ENCODE assay signal across 31 cellular contexts in the genomic region with DNA sequence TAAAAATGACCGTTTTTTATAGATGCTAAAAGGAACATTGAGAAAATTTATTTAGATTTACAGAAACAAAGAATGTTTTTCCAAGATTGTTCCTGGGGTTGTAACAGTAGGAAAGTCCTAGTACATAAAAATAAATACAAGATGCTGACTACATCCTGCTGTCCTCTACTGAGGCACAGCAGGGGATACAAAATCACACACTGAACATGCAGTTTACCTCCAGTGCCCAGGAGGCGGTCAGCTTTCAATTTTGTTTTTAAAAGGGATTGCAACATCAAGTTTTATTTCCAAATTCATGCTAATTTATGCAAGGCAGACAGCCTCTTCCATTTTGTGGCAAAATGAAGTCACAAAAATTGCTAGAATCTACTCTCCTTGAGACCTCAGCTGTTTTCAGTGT. TPM values are rescaled to one million over a fixed set of nuclear protein-coding genes. Genes with fewer than 3 reads are reported as not detected.
"Had no signal": no experiment of that assay in that cellular context is flagged by ENCODE, and none has a peak within 500 bp of the region (broad histone marks: within the 10 kb centered on the region; RNA-seq: fewer than 3 reads in every experiment).

No MANE protein-coding gene starts in this region.

- H3K27me3 Mint-ChIP-seq: activated CD4-positive, alpha-beta memory T cell treated with anti-CD3 and anti-CD28 coated beads for 36 hours; activated CD4-positive, alpha-beta T cell treated with anti-CD3 and anti-CD28 coated beads, Interleukin-2, amount 10 ng/mL, durations not matched to agents 24 days and 14 days; activated naive CD8-positive, alpha-beta T cell treated with anti-CD3 and anti-CD28 coated beads, Interleukin-2, amount 10 ng/mL, durations not matched to agents 7 days and 5 days; dendritic cell treated with granulocyte-macrophage colony-stimulating factor and Interleukin-4, amounts not matched to agents 40 ng/mL and 50 ng/mL, for 4 days; natural killer cell treated with Interleukin-12 subunit alpha and Interleukin-12 subunit beta and Interleukin-15 and Interleukin-18, amount 100 ng/mL, for 72 hours; T-helper 17 cell had no signal

- H3K36me3 ChIP-seq: cardiac muscle cell, esophagus muscularis mucosa, heart right ventricle, lower lobe of right lung, right atrium auricular region, transverse colon had no signal

- H3K9me3 Mint-ChIP-seq: activated CD4-positive, alpha-beta memory T cell treated with anti-CD3 and anti-CD28 coated beads for 36 hours; activated CD4-positive, alpha-beta T cell treated with anti-CD3 and anti-CD28 coated beads, Interleukin-2, amount 10 ng/mL, durations not matched to agents 24 days and 14 days; activated T-helper 1 cell treated with anti-CD3 and anti-CD28 coated beads, Interleukin-12 subunit alpha, Interleukin-12 subunit beta, Interleukin-2, Interleukin-4 antibody, amounts not matched to agents 30 ng/mL and 10 ng/mL and 1 ng/mL, durations not matched to agents 14 hours and 24 hours and 36 hours had no signal

- H3K4me1 ChIP-seq: esophagus muscularis mucosa, foreskin keratinocyte, heart right ventricle, lower lobe of right lung, right atrium auricular region, testis, transverse colon had no signal

- H3K4me3 ChIP-seq: cardiac muscle cell, esophagus muscularis mucosa, heart right ventricle, lower lobe of right lung, right atrium auricular region, smooth muscle cell, testis, transverse colon had no signal

- H3K27ac ChIP-seq: cardiac muscle cell, esophagus muscularis mucosa, foreskin keratinocyte, heart right ventricle, lower lobe of right lung, right atrium auricular region, testis, transverse colon had no signal

- H3K27me3 ChIP-seq: cardiac muscle cell, esophagus muscularis mucosa, foreskin keratinocyte, heart right ventricle, right atrium auricular region, testis, transverse colon had no signal

- H3K4me3 Mint-ChIP-seq: activated CD4-positive, alpha-beta memory T cell treated with anti-CD3 and anti-CD28 coated beads for 36 hours; activated CD4-positive, alpha-beta T cell treated with anti-CD3 and anti-CD28 coated beads, Interleukin-2, amount 10 ng/mL, durations not matched to agents 24 days and 14 days; activated naive CD4-positive, alpha-beta T cell treated with anti-CD3 and anti-CD28 coated beads for 36 hours; activated naive CD8-positive, alpha-beta T cell treated with anti-CD3 and anti-CD28 coated beads, Interleukin-2, amount 10 ng/mL, durations not matched to agents 7 days and 5 days; activated T-helper 1 cell treated with anti-CD3 and anti-CD28 coated beads, Interleukin-12 subunit alpha, Interleukin-12 subunit beta, Interleukin-2, Interleukin-4 antibody, amounts not matched to agents 30 ng/mL and 10 ng/mL and 1 ng/mL, durations not matched to agents 14 hours and 24 hours and 36 hours; dendritic cell treated with granulocyte-macrophage colony-stimulating factor and Interleukin-4, amounts not matched to agents 40 ng/mL and 50 ng/mL, for 4 days; natural killer cell treated with Interleukin-12 subunit alpha and Interleukin-12 subunit beta and Interleukin-15 and Interleukin-18, amount 100 ng/mL, for 72 hours; T-helper 17 cell had no signal

- H3K9me3 ChIP-seq: esophagus muscularis mucosa, lower lobe of right lung, right atrium auricular region, testis, transverse colon had no signal

- DNase-seq: activated CD4-positive, alpha-beta memory T cell treated with anti-CD3 and anti-CD28 coated beads for 36 hours; activated CD4-positive, alpha-beta T cell treated with anti-CD3 and anti-CD28 coated beads, Interleukin-2, amount 10 ng/mL, durations not matched to agents 24 days and 14 days; activated CD4-positive, CD25-positive, alpha-beta regulatory T cell treated with anti-CD3 and anti-CD28 coated beads, Interleukin-2, amount 50 U/mL, for 72 hours; activated CD8-positive, alpha-beta memory T cell treated with anti-CD3 and anti-CD28 coated beads, Interleukin-2, amount 50 U/mL, for 4 hours; activated effector memory CD4-positive, alpha-beta T cell treated with anti-CD3 and anti-CD28 coated beads, Interleukin-2, amount 50 U/mL, for 16 hours; activated naive CD4-positive, alpha-beta T cell treated with anti-CD3 and anti-CD28 coated beads for 36 hours; activated naive CD8-positive, alpha-beta T cell treated with anti-CD3 and anti-CD28 coated beads, Interleukin-2, amount 10 ng/mL, durations not matched to agents 7 days and 5 days; activated T-cell treated with anti-CD3 and anti-CD28 coated beads, Interleukin-2, amount 50 U/mL, for 1 hour; effector CD4-positive, alpha-beta T cell; foreskin keratinocyte; heart right ventricle; kidney glomerular epithelial cell; lower lobe of right lung; mesenchymal stem cell; stimulated activated CD4-positive, alpha-beta T cell treated with anti-CD3 and anti-CD28 coated beads, Interleukin-15, amount 100 ng/mL, for 24 hours; stimulated activated naive CD4-positive, alpha-beta T cell treated with Interleukin-2 at 50 U/mL for 16 hours; T-helper 17 cell; T1000; testis; transverse colon had no signal

- H3K36me3 Mint-ChIP-seq: activated CD4-positive, alpha-beta memory T cell treated with anti-CD3 and anti-CD28 coated beads for 36 hours; activated naive CD8-positive, alpha-beta T cell treated with anti-CD3 and anti-CD28 coated beads, Interleukin-2, amount 10 ng/mL, durations not matched to agents 7 days and 5 days; natural killer cell treated with Interleukin-12 subunit alpha and Interleukin-12 subunit beta and Interleukin-15 and Interleukin-18, amount 100 ng/mL, for 72 hours had no signal

- H3K4me1 Mint-ChIP-seq: activated CD4-positive, alpha-beta T cell treated with anti-CD3 and anti-CD28 coated beads, Interleukin-2, amount 10 ng/mL, durations not matched to agents 24 days and 14 days; activated naive CD8-positive, alpha-beta T cell treated with anti-CD3 and anti-CD28 coated beads, Interleukin-2, amount 10 ng/mL, durations not matched to agents 7 days and 5 days; T-helper 17 cell had no signal

- H3K27ac Mint-ChIP-seq: activated CD4-positive, alpha-beta memory T cell treated with anti-CD3 and anti-CD28 coated beads for 36 hours; activated CD4-positive, alpha-beta T cell treated with anti-CD3 and anti-CD28 coated beads, Interleukin-2, amount 10 ng/mL, durations not matched to agents 24 days and 14 days; activated naive CD4-positive, alpha-beta T cell treated with anti-CD3 and anti-CD28 coated beads for 36 hours; activated naive CD8-positive, alpha-beta T cell treated with anti-CD3 and anti-CD28 coated beads, Interleukin-2, amount 10 ng/mL, durations not matched to agents 7 days and 5 days; activated T-helper 1 cell treated with anti-CD3 and anti-CD28 coated beads, Interleukin-12 subunit alpha, Interleukin-12 subunit beta, Interleukin-2, Interleukin-4 antibody, amounts not matched to agents 30 ng/mL and 10 ng/mL and 1 ng/mL, durations not matched to agents 14 hours and 24 hours and 36 hours; dendritic cell treated with granulocyte-macrophage colony-stimulating factor and Interleukin-4, amounts not matched to agents 40 ng/mL and 50 ng/mL, for 4 days; natural killer cell treated with Interleukin-12 subunit alpha and Interleukin-12 subunit beta and Interleukin-15 and Interleukin-18, amount 100 ng/mL, for 72 hours; T-helper 17 cell had no signal

- H3K4me2 ChIP-seq: smooth muscle cell had no signal

- FAIRE-seq: astrocyte, urothelium cell line had no signal

- ATAC-seq: foreskin keratinocyte; heart right ventricle; left lobe of liver; lower lobe of right lung; natural killer cell treated with Interleukin-12 subunit alpha and Interleukin-12 subunit beta and Interleukin-15 and Interleukin-18, amount 100 ng/mL, for 72 hours; T-helper 17 cell had no signal

RNA-seq across cellular contexts. Expression of a gene that starts 53.5 kb away (rescaled TPM):
- total RNA-seq: activated CD4-positive, alpha-beta memory T cell treated with anti-CD3 and anti-CD28 coated beads for 36 hours; activated CD4-positive, alpha-beta T cell treated with anti-CD3 and anti-CD28 coated beads, Interleukin-2, amount 10 ng/mL, durations not matched to agents 24 days and 14 days; activated CD8-positive, alpha-beta memory T cell treated with anti-CD3 and anti-CD28 coated beads for 36 hours; activated naive CD4-positive, alpha-beta T cell treated with anti-CD3 and anti-CD28 coated beads for 36 hours; activated naive CD8-positive, alpha-beta T cell treated with anti-CD3 and anti-CD28 coated beads, Interleukin-2, amount 10 ng/mL, durations not matched to agents 7 days and 5 days; activated T-helper 1 cell treated with anti-CD3 and anti-CD28 coated beads, Interleukin-12 subunit alpha, Interleukin-12 subunit beta, Interleukin-2, Interleukin-4 antibody, amounts not matched to agents 30 ng/mL and 10 ng/mL and 1 ng/mL, durations not matched to agents 14 hours and 24 hours and 36 hours; foreskin keratinocyte; natural killer cell treated with Interleukin-12 subunit alpha and Interleukin-12 subunit beta and Interleukin-15 and Interleukin-18, amount 100 ng/mL, for 72 hours; smooth muscle cell; T-helper 17 cell had no signal
- polyA plus RNA-seq: foreskin keratinocyte, smooth muscle cell had no signal
